Comparison of ENCODE assay signal across 16 cellular contexts in the genomic region with DNA sequence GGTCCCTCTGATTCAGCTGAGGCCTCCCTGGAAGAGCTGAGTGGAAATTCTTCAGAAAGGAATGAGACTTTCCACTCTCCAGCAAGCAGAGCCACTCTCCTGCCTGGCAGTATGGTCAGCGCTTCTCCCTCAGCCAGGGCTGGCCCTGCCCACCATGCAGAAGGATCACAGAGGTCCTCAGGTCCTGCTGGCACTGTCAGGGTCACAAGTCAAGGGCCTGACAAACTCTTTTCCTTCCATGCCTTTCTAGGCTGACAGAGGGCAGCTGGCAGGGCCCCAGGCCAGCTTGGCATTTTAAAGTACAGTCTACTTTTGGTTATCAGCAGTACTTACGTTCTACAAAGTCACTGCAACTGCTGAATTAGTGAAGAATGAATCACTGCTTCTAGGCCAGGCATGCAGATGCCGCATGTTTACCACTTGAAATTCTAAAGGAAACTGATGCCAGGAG.
DNase-seq lines count a peak whose midpoint lies in the region; ATAC-seq and TF ChIP-seq lines count a peak whose summit lies in the region.
"Had no signal": no experiment of that assay in that cellular context is flagged by ENCODE, and none has a peak within 500 bp of the region (broad histone marks: within the 10 kb centered on the region; RNA-seq: fewer than 3 reads in every experiment).

No MANE protein-coding gene starts in this region.

- intact Hi-C loops in adrenal gland (cut with DNase I) (no loop called here), left cardiac atrium (cut with DNase I) (no loop called here)

- H3K36me3 ChIP-seq in adrenal gland (replicated peaks in 1 of 2) = no peaks in the 10 kb centered on the region

- 50 to 62% (median 60%) methylated on average over 2 to 3 of the region's 3 CpGs for WGBS in adrenal gland, 4 donors

- ATAC-seq in left cardiac atrium (peak; percentile 70 to 96), HG02798 (IDR thresholded peaks at IDR 0.05; ENCODE audit: poor library complexity, unreplicated experiment) (no peak), HG02973 (IDR thresholded peaks at IDR 0.05; ENCODE audit: unreplicated experiment) (no peak)

- peak; percentile 5 for DNase-seq in GM04504 (ENCODE audit: low read depth)
- DNase-seq in adrenal gland = peak; percentile 27 to 76 (median 59)
- DNase-seq in left cardiac atrium = peak; percentile 47
- peak; percentile 11 for DNase-seq in renal cortical epithelial cell (ENCODE audit: low read depth)
- DNase-seq in NCI-H187 treated with DMSO at 0.1 percent for 48 hours (lab: John Stamatoyannopoulos, UW) = no peak
- no peak for DNase-seq in activated T-cell treated with anti-CD3 and anti-CD28 coated beads, Interleukin-2, amount 50 U/mL, for 48 hours
- DNase-seq: activated CD4-positive, CD25-positive, alpha-beta regulatory T cell; activated naive CD8-positive, alpha-beta T cell treated with anti-CD3 and anti-CD28 coated beads, Interleukin-2, amount 10 ng/mL, durations not matched to agents 7 days and 5 days; dermis blood vessel endothelial cell; NCI-H1048; NCI-H345; retina; stimulated activated naive CD4-positive, alpha-beta T cell had no signal

- no peak for TF ChIP-seq CTCF in adrenal gland (IDR thresholded peaks at IDR 0.05)

- no peaks in the 10 kb centered on the region for H3K27me3 ChIP-seq in adrenal gland

- peak overlapping the region in 2 of 5 donors; percentile 37 to 88 for H3K27ac ChIP-seq in adrenal gland
- H3K27ac ChIP-seq: C4-2B had no signal

- H3K9me3 ChIP-seq in adrenal gland (replicated peaks in 1 of 3) = no peaks in the 10 kb centered on the region

- no peak for TF ChIP-seq POLR2A in adrenal gland (IDR thresholded peaks at IDR 0.05)

- H3K4me3 ChIP-seq in adrenal gland = no peak overlapping the region

- peaks cover 0 to 8% of the 10 kb centered on the region in 2 donors for H3K4me1 ChIP-seq in adrenal gland (replicated peaks in 1 of 2)

Comparison
In these comparisons a context has a peak if more than half of its experiments do, and no peak if none do; other contexts are left out.
1. DNase-seq: peak in GM04504 (single experiment), adrenal gland (7 of 7), left cardiac atrium (single experiment) and renal cortical epithelial cell (single experiment); none in NCI-H187 treated with DMSO at 0.1 percent for 48 hours (single experiment) and activated T-cell treated with anti-CD3 and anti-CD28 coated beads, Interleukin-2, amount 50 U/mL, for 48 hours (0 of 2).
2. ATAC-seq: peak in left cardiac atrium (2 of 2); none in HG02798 (single experiment) and HG02973 (single experiment).